ENCODE assay signal across 11 cellular contexts in genomic region chr10:91511549-91512330, GRCh38.
DNase-seq lines count a peak whose midpoint lies in the region; ATAC-seq and TF ChIP-seq lines count a peak whose summit lies in the region.
"Had no signal": no experiment of that assay in that cellular context is flagged by ENCODE, and none has a peak within 500 bp of the region (broad histone marks: within the 10 kb centered on the region; RNA-seq: fewer than 3 reads in every experiment).

No MANE protein-coding gene starts in this region.

- CTCF ChIA-PET in HEK293T (lab: Yijun Ruan, JAX): no interaction called here

- no peak overlapping the region for H3K4me3 ChIP-seq in skeletal muscle cell (ENCODE audit: low read depth, low read length)

- DNase-seq in RPMI8226 (peak; percentile 49), fibroblast of gingiva (ENCODE audit: low read depth) (peak; percentile 49), skeletal muscle cell (ENCODE audit: low read depth) (peak; percentile 58), HEK293T (ENCODE audit: extremely low spot score) (no peak), posterior vena cava (ENCODE audit: low spot score) (no peak)
- no peak for DNase-seq in stimulated activated naive CD4-positive, alpha-beta T cell treated with Interleukin-2 at 50 U/mL for 16 hours (lab: John Stamatoyannopoulos, UW)
- no peak for DNase-seq in activated CD4-positive, alpha-beta T cell treated with anti-CD3 and anti-CD28 coated beads for 1 hour
- DNase-seq: KG1, left ventricle myocardium superior, NCI-H524 treated with DMSO at 0.1 percent for 48 hours had no signal

- intact Hi-C loops in posterior vena cava (cut with DNase I): no loop called here

- peak; percentile 71 for ATAC-seq in GM21619 (IDR thresholded peaks at IDR 0.05; ENCODE audit: unreplicated experiment)
- ATAC-seq: left ventricle myocardium superior had no signal

- POLR2A ChIA-PET in HEK293T (lab: Yijun Ruan, JAX): no interaction called here

TF ChIP-seq in HEK293T, 16 proteins besides CTCF, POLR2A, EP300 and RAD21:
- no peak for TF ChIP-seq FOXM1 (IDR thresholded peaks at IDR 0.05; ENCODE audit: borderline replicate concordance)
- TF ChIP-seq FOXA1 (IDR thresholded peaks at IDR 0.05): no peak
- TF ChIP-seq HDGF (IDR thresholded peaks at IDR 0.05; ENCODE audit: borderline replicate concordance): no peak
- TF ChIP-seq BHLHE40 (IDR thresholded peaks at IDR 0.05; ENCODE audit: borderline replicate concordance): no peak
- no peak for TF ChIP-seq NFRKB (IDR thresholded peaks at IDR 0.05)
- TF ChIP-seq LEF1 (IDR thresholded peaks at IDR 0.05; ENCODE audit: borderline replicate concordance): no peak
- TF ChIP-seq SP1 (IDR thresholded peaks at IDR 0.05): no peak
- no peak for TF ChIP-seq L3MBTL2 (conservative IDR thresholded peaks at IDR 0.05)
- TF ChIP-seq FOXK2 (IDR thresholded peaks at IDR 0.05): no peak
- no peak for TF ChIP-seq ELF4 (IDR thresholded peaks at IDR 0.05)
- TF ChIP-seq SUZ12 (IDR thresholded peaks at IDR 0.05): no peak
- TF ChIP-seq ARNT (IDR thresholded peaks at IDR 0.05): no peak
- TF ChIP-seq PKNOX1 (IDR thresholded peaks at IDR 0.05): no peak

Comparison
In these comparisons a context has a peak if more than half of its experiments do, and no peak if none do; other contexts are left out.
1. DNase-seq: peak in RPMI8226 (single experiment), fibroblast of gingiva (single experiment) and skeletal muscle cell (single experiment); none in HEK293T (single experiment), posterior vena cava (single experiment), stimulated activated naive CD4-positive, alpha-beta T cell treated with Interleukin-2 at 50 U/mL for 16 hours (single experiment) and activated CD4-positive, alpha-beta T cell treated with anti-CD3 and anti-CD28 coated beads for 1 hour (single experiment).